10 cellular contexts compared by ENCODE assay signal in the genomic region with DNA sequence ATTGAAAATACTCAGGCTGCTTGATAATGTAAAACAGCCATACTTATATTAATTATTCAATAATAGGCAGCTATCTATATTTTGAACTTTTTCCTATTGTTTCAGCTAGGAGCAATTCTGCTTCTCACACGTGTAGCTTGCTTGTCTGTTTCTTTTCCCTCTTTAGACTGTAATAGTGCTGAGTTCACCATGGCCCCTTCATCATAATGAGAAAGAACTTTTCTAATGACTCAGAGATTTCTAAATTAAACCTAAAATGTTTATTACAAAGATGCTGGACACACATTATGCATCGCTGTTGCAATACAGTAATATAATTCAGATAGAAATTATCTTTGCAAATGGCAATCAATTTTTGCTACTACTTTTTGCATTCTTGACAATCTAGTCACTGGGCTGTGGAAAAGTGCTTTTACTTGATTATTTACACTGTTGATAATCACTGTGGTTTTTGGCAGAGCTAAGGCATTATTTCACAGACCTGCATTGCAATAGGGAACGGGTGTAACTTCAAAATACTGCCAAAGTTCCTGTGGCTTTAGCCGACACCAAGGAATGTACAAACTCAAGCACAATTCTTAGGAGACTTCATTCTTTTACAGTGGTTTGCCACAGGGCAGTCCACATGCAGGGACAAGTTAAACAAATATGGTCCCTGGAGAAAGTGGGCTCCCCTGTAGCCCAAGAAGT.
DNase-seq lines count a peak whose midpoint lies in the region; ATAC-seq and TF ChIP-seq lines count a peak whose summit lies in the region.
"Had no signal": no experiment of that assay in that cellular context is flagged by ENCODE, and none has a peak within 500 bp of the region (broad histone marks: within the 10 kb centered on the region; RNA-seq: fewer than 3 reads in every experiment).

No MANE protein-coding gene starts in this region.

- H3K9me3 ChIP-seq in AG04450 (ENCODE audit: control insufficient read depth, insufficient read depth, low read length), result no peaks in the 10 kb centered on the region
- H3K9me3 ChIP-seq: Caco-2 had no signal

- H3K27me3 ChIP-seq in AG04450 (ENCODE audit: control insufficient read depth, insufficient read depth, low read length), result no peaks in the 10 kb centered on the region

- TF ChIP-seq CTCF in AG04450 (IDR thresholded peaks at IDR 0.05; ENCODE audit: low read depth, low read length), result no peak
- no peak for TF ChIP-seq CTCF in epithelial cell of proximal tubule (conservative IDR thresholded peaks at IDR 0.05; ENCODE audit: low read depth, low read length)

- intact Hi-C loops in posterior cingulate gyrus (cut with DNase I), result no loop called here

- ATAC-seq in GM19035 (IDR thresholded peaks at IDR 0.05; ENCODE audit: unreplicated experiment), result no peak

- H3K27ac ChIP-seq in AG04450 (ENCODE audit: low read depth, low read length), result peak overlapping the region; percentile 90

- CTCF ChIA-PET in AG04450 (lab: Charles Lee), result interaction anchor here (0.6 kb wide), 1 partner anchor 12 kb away, joined by 3 read pairs; no protein-coding TSS in a partner anchor

- POLR2A ChIA-PET in AG04450 (lab: Yijun Ruan, JAX), result interaction anchor here (0.6 to 1.1 kb wide), 2 partner anchors 60 to 856 kb away, joined by 3 to 5 read pairs; no protein-coding TSS in a partner anchor

- H3K4me3 ChIP-seq in AG04450 (ENCODE audit: low read depth, low read length) (no peak overlapping the region), epithelial cell of proximal tubule (ENCODE audit: low read depth, low read length) (no peak overlapping the region)

- DNase-seq in AG04450 (ENCODE audit: low read depth, low spot score), result peak; percentile 98
- peak; percentile 97 for DNase-seq in NCI-H226
- DNase-seq in epithelial cell of proximal tubule (ENCODE audit: low read depth), result peak; percentile 97
- peak; percentile 92 for DNase-seq in myocyte (ENCODE audit: low read depth)
- no peak for DNase-seq in posterior cingulate gyrus
- DNase-seq in putamen (ENCODE audit: low spot score), result no peak
- no peak for DNase-seq in anterior cingulate cortex (lab: John Stamatoyannopoulos, UW)
- DNase-seq: Caco-2, NCI-H2107 had no signal

Comparison
In these comparisons a context has a peak if more than half of its experiments do, and no peak if none do; other contexts are left out.
1. DNase-seq: peak in AG04450 (single experiment), NCI-H226 (single experiment), epithelial cell of proximal tubule (single experiment) and myocyte (single experiment); none in posterior cingulate gyrus (0 of 10), putamen (single experiment) and anterior cingulate cortex (0 of 58).